Comparison of ENCODE assay signal across 10 cellular contexts in the genomic region with DNA sequence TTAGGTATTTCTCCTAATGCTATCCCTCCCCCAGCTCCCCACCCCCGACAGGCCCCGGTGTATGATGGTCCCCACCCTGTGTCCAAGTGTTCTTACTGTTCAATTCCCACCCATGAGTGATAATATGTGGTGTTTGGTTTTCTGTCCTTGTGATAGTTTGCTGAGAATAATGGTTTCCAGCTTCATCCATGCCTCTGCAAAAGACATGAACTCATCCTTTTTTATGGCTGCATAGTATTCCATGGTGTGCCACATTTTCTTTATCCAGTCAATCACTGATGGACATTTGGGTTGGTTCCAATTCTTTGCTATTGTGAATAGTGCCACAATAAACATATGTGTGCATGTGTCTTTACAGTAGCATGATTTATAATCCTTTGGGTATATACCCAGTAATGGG. TPM values are rescaled to one million over a fixed set of nuclear protein-coding genes. Genes with fewer than 3 reads are reported as not detected.
"Had no signal": no experiment of that assay in that cellular context is flagged by ENCODE, and none has a peak within 500 bp of the region (broad histone marks: within the 10 kb centered on the region; RNA-seq: fewer than 3 reads in every experiment).

No MANE protein-coding gene starts in this region.

RNA-seq across cellular contexts. Expression of a gene that starts 45.4 kb away (rescaled TPM):
- total RNA-seq: activated naive CD4-positive, alpha-beta T cell treated with anti-CD3 and anti-CD28 coated beads for 36 hours; activated naive CD4-positive, alpha-beta T cell treated with anti-CD3 and anti-CD28 coated beads, Interleukin-2, amount 50 U/mL, for 72 hours; activated naive CD8-positive, alpha-beta T cell treated with anti-CD3 and anti-CD28 coated beads for 36 hours; activated naive CD8-positive, alpha-beta T cell treated with anti-CD3 and anti-CD28 coated beads, Interleukin-2, amount 10 ng/mL, durations not matched to agents 7 days and 5 days; activated T-cell treated with anti-CD3 and anti-CD28 coated beads, Interleukin-2, amount 50 U/mL, for 4 hours; activated T-cell treated with anti-CD3 and anti-CD28 coated beads, Interleukin-2, amount 50 U/mL, for 72 hours; activated T-helper 1 cell treated with anti-CD3 and anti-CD28 coated beads, Interleukin-12 subunit alpha, Interleukin-12 subunit beta, Interleukin-2, Interleukin-4 antibody, amounts not matched to agents 30 ng/mL and 10 ng/mL and 1 ng/mL, durations not matched to agents 14 hours and 24 hours and 36 hours; activated T-helper 17 cell treated with anti-CD3 and anti-CD28 coated beads, Interleukin-2, amount 50 U/mL, for 72 hours; activated T-helper 2 cell treated with anti-CD3 and anti-CD28 coated beads, Interferon-gamma antibody, Interleukin-2, Interleukin-4, amounts not matched to agents 10 μg/mL and 5 μg/mL and 100 μg/mL, durations not matched to agents 14 hours and 24 hours and 36 hours had no signal
- polyA plus RNA-seq: cardiac muscle cell had no signal
